8 cellular contexts compared by ENCODE assay signal in the genomic region with DNA sequence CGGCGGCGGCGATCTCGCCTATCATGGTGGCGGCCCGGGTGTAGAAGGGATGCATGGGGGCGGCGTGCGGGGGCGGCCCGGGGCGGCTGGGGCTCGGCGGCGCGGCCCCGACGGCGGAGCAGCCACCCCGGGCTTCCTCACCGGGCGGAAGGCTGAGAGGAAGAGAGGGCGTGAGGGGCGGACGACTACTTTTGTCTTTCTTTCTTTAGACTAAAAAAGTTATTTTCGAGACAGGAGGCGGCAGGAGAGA. TPM values are rescaled to one million over a fixed set of nuclear protein-coding genes. Genes with fewer than 3 reads are reported as not detected.
DNase-seq lines count a peak whose midpoint lies in the region; ATAC-seq, FAIRE-seq and TF ChIP-seq lines count a peak whose summit lies in the region.

No MANE protein-coding gene starts in this region.

- H3K27me3 ChIP-seq in AG04450 (ENCODE audit: control insufficient read depth, insufficient read depth, low read length) (no peaks in the 10 kb centered on the region), fibroblast of lung (ENCODE audit: control insufficient read depth, insufficient read depth, low read length) (no peaks in the 10 kb centered on the region), pancreas (no peaks in the 10 kb centered on the region)

- no peak overlapping the region for H3K4me2 ChIP-seq in fibroblast of lung (ENCODE audit: extremely low read depth, insufficient read depth, low read length)

- peak overlapping the region; percentile 98 for H3K27ac Mint-ChIP-seq in T-helper 1 cell treated with Interleukin-12 subunit alpha and Interleukin-12 subunit beta and Interleukin-4 antibody, amounts not matched to agents 30 μg/mL and 1 μg/mL, for 36 hours

- peak overlapping the region; percentile 98 for H3K4me3 ChIP-seq in AG04450 (ENCODE audit: low read depth, low read length)
- peak overlapping the region; percentile 82 to 99 (median 86) for H3K4me3 ChIP-seq in fibroblast of lung (replicated peaks in 1 of 4; ENCODE audit: control extremely low read depth in 1 of 4, insufficient read depth in 1 of 4, low read depth in 3 of 4, low read length in 4 of 4)
- H3K4me3 ChIP-seq in pancreas, result peak overlapping the region; percentile 51 to 100 (median 94)

- DNase-seq in AG04450 (ENCODE audit: low read depth, low spot score), result no peak
- no peak for DNase-seq in fibroblast of lung (ENCODE audit: low read depth in 2 of 2)
- no peak for DNase-seq in pancreas
- DNase-seq in HCEC 1CT, result no peak

- 0 to 1% methylated on average over 14 to 28 of the region's 28 CpGs for WGBS in pancreas, 2 donors

- CTCF ChIA-PET in AG04450 (lab: Charles Lee), result interaction anchor here (0.6 to 5.5 kb wide), 12 partner anchors 9 to 764 kb away, joined by 3 to 57 read pairs (median 4); no protein-coding TSS in a partner anchor

- H3K9me3 ChIP-seq in AG04450 (ENCODE audit: control insufficient read depth, insufficient read depth, low read length), result no peaks in the 10 kb centered on the region; the same call in 1 of the 2 replicates
- no peaks in the 10 kb centered on the region for H3K9me3 ChIP-seq in fibroblast of lung (ENCODE audit: control insufficient read depth, insufficient read depth, low read depth, low read length)
- no peaks in the 10 kb centered on the region for H3K9me3 ChIP-seq in pancreas

- peak; percentile 2 for ATAC-seq in GM21825 (IDR thresholded peaks at IDR 0.05; ENCODE audit: unreplicated experiment)
- ATAC-seq in pancreas, result peak; percentile 1 to 8 (median 2)
- ATAC-seq in GM19455 (IDR thresholded peaks at IDR 0.05; ENCODE audit: unreplicated experiment), result no peak
- no peak for ATAC-seq in HG03135 (IDR thresholded peaks at IDR 0.05; ENCODE audit: unreplicated experiment)

- H3K9me3 Mint-ChIP-seq in T-helper 1 cell treated with Interleukin-12 subunit alpha and Interleukin-12 subunit beta and Interleukin-4 antibody, amounts not matched to agents 30 μg/mL and 1 μg/mL, for 36 hours, result no peaks in the 10 kb centered on the region

- no peak for TF ChIP-seq CTCF in AG04450 (IDR thresholded peaks at IDR 0.05; ENCODE audit: low read depth, low read length)
- TF ChIP-seq CTCF in fibroblast of lung (conservative IDR thresholded peaks at IDR 0.05 in 1 of 2, IDR thresholded peaks at IDR 0.05 in 1 of 2; ENCODE audit: low read depth in 1 of 2, low read length in 2 of 2), result no peak
- no peak for TF ChIP-seq CTCF in pancreas (IDR thresholded peaks at IDR 0.05)

- FAIRE-seq in pancreas (lab: Jason Lieb, UNC), result no peak

- no peak overlapping the region for H2AFZ ChIP-seq in fibroblast of lung (ENCODE audit: low read length)

- H3K36me3 ChIP-seq in fibroblast of lung (ENCODE audit: control insufficient read depth, insufficient read depth, low read length) (no peaks in the 10 kb centered on the region), pancreas (peaks cover 0 to 21% (median 7%) of the 10 kb centered on the region in 3 donors)

- H3K4me3 Mint-ChIP-seq in T-helper 1 cell treated with Interleukin-12 subunit alpha and Interleukin-12 subunit beta and Interleukin-4 antibody, amounts not matched to agents 30 μg/mL and 1 μg/mL, for 36 hours, result peak overlapping the region; percentile 98

- H3K79me2 ChIP-seq in fibroblast of lung (ENCODE audit: control insufficient read depth, insufficient read depth, low read length), result peaks cover 49% of the 10 kb centered on the region

- H3K4me1 Mint-ChIP-seq in T-helper 1 cell treated with Interleukin-12 subunit alpha and Interleukin-12 subunit beta and Interleukin-4 antibody, amounts not matched to agents 30 μg/mL and 1 μg/mL, for 36 hours (ENCODE audit: low read depth), result peaks cover 28% of the 10 kb centered on the region

- peak overlapping the region; percentile 94 for H3K9ac ChIP-seq in fibroblast of lung (ENCODE audit: insufficient read depth, low read length)

- no peaks in the 10 kb centered on the region for H4K20me1 ChIP-seq in fibroblast of lung (ENCODE audit: control insufficient read depth, extremely low read depth, insufficient read depth, low read length)

- POLR2A ChIA-PET in AG04450 (lab: Yijun Ruan, JAX), result interaction anchor here (0.6 to 3.4 kb wide), 66 partner anchors 8 to 766 kb away, joined by 3 to 55 read pairs (median 4); no protein-coding TSS in a partner anchor

- H3K27ac ChIP-seq in AG04450 (ENCODE audit: low read depth, low read length), result peak overlapping the region; percentile 95
- H3K27ac ChIP-seq in fibroblast of lung (ENCODE audit: insufficient read depth, low read length), result peak overlapping the region; percentile 93
- H3K27ac ChIP-seq in pancreas, result peak overlapping the region; percentile 95 to 100 (median 99)

- intact Hi-C loops in pancreas (cut with DNase I), result no loop called here

- H3K4me1 ChIP-seq in fibroblast of lung (ENCODE audit: control insufficient read depth, extremely low read depth, insufficient read depth, low read length), result no peaks in the 10 kb centered on the region
- H3K4me1 ChIP-seq in pancreas, result no peaks in the 10 kb centered on the region

- peaks cover 60% of the 10 kb centered on the region for H3K36me3 Mint-ChIP-seq in T-helper 1 cell treated with Interleukin-12 subunit alpha and Interleukin-12 subunit beta and Interleukin-4 antibody, amounts not matched to agents 30 μg/mL and 1 μg/mL, for 36 hours (ENCODE audit: low read depth)

- no peaks in the 10 kb centered on the region for H3K27me3 Mint-ChIP-seq in T-helper 1 cell treated with Interleukin-12 subunit alpha and Interleukin-12 subunit beta and Interleukin-4 antibody, amounts not matched to agents 30 μg/mL and 1 μg/mL, for 36 hours (ENCODE audit: low read depth)

RNA-seq across cellular contexts. Expression of a gene that starts 0.2 kb away (rescaled TPM):
- polyA plus RNA-seq in AG04450 (2011; rRNA removed), result 88.8 and 89.7 TPM in 2 replicates
- polyA minus RNA-seq in AG04450 (2011; rRNA and poly(A)+ RNA removed), result 98.1 and 123 TPM in 2 replicates
- total RNA-seq in fibroblast of lung, result 13.4 and 18.2 TPM in 2 replicates
- 23.1 and 32.2 TPM in 2 replicates for polyA plus RNA-seq in fibroblast of lung
- polyA plus RNA-seq in fibroblast of lung (2012), result 30.1 and 33.3 TPM in 2 replicates
- polyA minus RNA-seq in fibroblast of lung (ENCODE audit: low replicate concordance), result 91.7 and 126 TPM in 2 replicates
- 100 to 1,000 TPM; 103 to 183 (median 138) TPM for total RNA-seq in pancreas
- 10 to 100 TPM; 29.0 to 48.3 TPM for polyA plus RNA-seq in pancreas

Comparison
In these comparisons a context has a peak if more than half of its experiments do, and no peak if none do; other contexts are left out.
1. ATAC-seq: peak in GM21825 (single experiment) and pancreas (4 of 4); none in GM19455 (single experiment) and HG03135 (single experiment).
2. Peak in every context shown above with its lines, with median percentiles within 50 percentile points of each other: H3K27ac ChIP-seq and H3K4me3 ChIP-seq.